Comparison of ENCODE assay signal across 20 cellular contexts in the genomic region with DNA sequence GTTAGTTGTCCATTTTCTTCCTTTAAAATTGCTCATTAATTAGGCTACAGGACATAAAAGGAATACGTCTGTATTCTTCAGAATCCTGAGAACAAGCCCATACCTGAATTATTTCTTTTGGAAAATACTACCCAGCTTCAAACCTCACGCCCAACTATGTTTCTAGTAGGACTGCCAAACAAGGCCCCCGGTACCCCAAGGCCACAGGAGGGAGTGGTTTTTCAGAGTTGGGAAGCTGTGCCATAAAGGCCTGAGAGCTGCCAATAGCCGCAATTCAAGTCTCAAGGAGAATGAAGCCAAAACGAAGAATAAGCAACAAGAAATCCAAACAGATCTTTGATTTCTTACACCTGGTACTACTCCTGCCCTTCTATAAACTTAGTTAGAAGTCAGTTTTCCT. TPM values are rescaled to one million over a fixed set of nuclear protein-coding genes. Genes with fewer than 3 reads are reported as not detected.
A peak's percentile ranks its signal among the peaks of the same experiment; 100 is the strongest.
DNase-seq lines count a peak whose midpoint lies in the region; ATAC-seq and TF ChIP-seq lines count a peak whose summit lies in the region.
"Had no signal": no experiment of that assay in that cellular context is flagged by ENCODE, and none has a peak within 500 bp of the region (broad histone marks: within the 10 kb centered on the region; RNA-seq: fewer than 3 reads in every experiment).

No MANE protein-coding gene starts in this region.

- POLR2A ChIA-PET in HEK293 (lab: Yijun Ruan, JAX), result interaction anchor here (0.5 kb wide), 1 partner anchor 472 kb away, joined by 3 read pairs; the partner anchor contains the start of gene NCBP3

- CTCF ChIA-PET in HEK293 (lab: Yijun Ruan, JAX), result interaction anchor here (0.9 to 2.6 kb wide), 3 partner anchors 12 to 102 kb away, joined by 3 to 11 read pairs (median 5); no protein-coding TSS in a partner anchor

- TF ChIP-seq CTCF in HEK293 (tag by site-specific recombination; IDR thresholded peaks at IDR 0.05) (no peak), brain (conservative IDR thresholded peaks at IDR 0.05) (no peak)

- peaks cover 32% of the 10 kb centered on the region for H3K4me1 ChIP-seq in HEK293 (ENCODE audit: control insufficient read depth, insufficient read depth, low read length)

- peaks cover 53% of the 10 kb centered on the region for H3K4me1 Mint-ChIP-seq in brain

- H3K4me3 Mint-ChIP-seq in brain, result peak overlapping the region in 1 of 5 experiments; percentile 54
- H3K4me3 Mint-ChIP-seq: activated naive CD8-positive, alpha-beta T cell; naive thymus-derived CD4-positive, alpha-beta T cell; T-helper 1 cell treated with Interleukin-12 subunit alpha and Interleukin-12 subunit beta and Interleukin-4 antibody, amounts not matched to agents 30 μg/mL and 1 μg/mL, for 36 hours had no signal

- intact Hi-C loops in left colon (cut with DNase I, micrococcal nuclease), result no loop called here

- H3K9me3 ChIP-seq in HEK293 (ENCODE audit: control insufficient read depth, insufficient read depth, low read depth, low read length), result no peaks in the 10 kb centered on the region
- H3K9me3 ChIP-seq: tibial nerve had no signal

- no peak overlapping the region for H3K4me3 ChIP-seq in HEK293 (ENCODE audit: low read depth, low read length)
- H3K4me3 ChIP-seq: tibial nerve had no signal

- ATAC-seq in left colon, result peak; percentile 45
- no peak for ATAC-seq in SK-N-SH treated with all-trans-retinoic acid at 6 μM for 48 hours
- no peak for ATAC-seq in HG02759 (IDR thresholded peaks at IDR 0.05; ENCODE audit: unreplicated experiment)
- ATAC-seq: naive thymus-derived CD4-positive, alpha-beta T cell; right cardiac atrium had no signal

- H3K36me3 ChIP-seq in HEK293 (ENCODE audit: control insufficient read depth in 2 of 2, insufficient read depth in 1 of 2, low read length in 2 of 2), result no peaks in the 10 kb centered on the region
- H3K36me3 ChIP-seq: tibial nerve had no signal

- H3K36me3 Mint-ChIP-seq in brain, result peaks cover 9% of the 10 kb centered on the region
- H3K36me3 Mint-ChIP-seq: activated naive CD8-positive, alpha-beta T cell had no signal

- peaks cover 0 to 2% (median 0%) of the 10 kb centered on the region in 5 experiments for H3K9me3 Mint-ChIP-seq in brain
- H3K9me3 Mint-ChIP-seq: naive thymus-derived CD4-positive, alpha-beta T cell; T-helper 1 cell treated with Interleukin-12 subunit alpha and Interleukin-12 subunit beta and Interleukin-4 antibody, amounts not matched to agents 30 μg/mL and 1 μg/mL, for 36 hours had no signal

- peak in 1 of 2 donors; percentile 20 for DNase-seq in left colon
- DNase-seq in substantia nigra (lab: John Stamatoyannopoulos, UW), result no peak
- no peak for DNase-seq in SHP77 treated with DMSO at 0.1 percent for 48 hours (lab: John Stamatoyannopoulos, UW)
- DNase-seq: activated CD4-positive, alpha-beta T cell treated with anti-CD3 and anti-CD28 coated beads for 1 hour; activated CD8-positive, alpha-beta memory T cell treated with anti-CD3 and anti-CD28 coated beads, Interleukin-2, amount 50 U/mL, for 48 hours; DMS53; erythroblast; hypothalamus; MV-4-11; naive thymus-derived CD4-positive, alpha-beta T cell; NCI-H774; stimulated activated CD4-positive, alpha-beta T cell treated with anti-CD3 and anti-CD28 coated beads, Interleukin-1b, Interleukin-23, amount 100 ng/mL, for 48 hours had no signal

- H3K27ac Mint-ChIP-seq in brain, result peak overlapping the region in 3 of 5 experiments; percentile 63 to 88 (median 63)
- H3K27ac Mint-ChIP-seq: activated naive CD8-positive, alpha-beta T cell; T-helper 1 cell treated with Interleukin-12 subunit alpha and Interleukin-12 subunit beta and Interleukin-4 antibody, amounts not matched to agents 30 μg/mL and 1 μg/mL, for 36 hours had no signal

- H3K27me3 Mint-ChIP-seq in brain, result no peaks in the 10 kb centered on the region
- H3K27me3 Mint-ChIP-seq: activated naive CD8-positive, alpha-beta T cell; naive thymus-derived CD4-positive, alpha-beta T cell had no signal

- no peak overlapping the region for H3K27ac ChIP-seq in HEK293 (ENCODE audit: extremely low read depth, low read depth, low read length)
- H3K27ac ChIP-seq in substantia nigra (ENCODE audit: low read depth, low read length, poor library complexity, severe bottlenecking), result peak overlapping the region; percentile 41
- H3K27ac ChIP-seq: tibial nerve had no signal

TF ChIP-seq in HEK293, 187 proteins besides CTCF, POLR2A, EP300 and RAD21:
- TF ChIP-seq ZNF664 (tag by site-specific recombination; IDR thresholded peaks at IDR 0.05) (no peak), ZNF449 (tag by site-specific recombination; IDR thresholded peaks at IDR 0.05) (peak; percentile 64; the same call in 1 of the 2 replicates), OVOL3 (tag by site-specific recombination; IDR thresholded peaks at IDR 0.05) (no peak), KLF8 (tag by site-specific recombination; IDR thresholded peaks at IDR 0.05) (no peak), ZNF510 (tag by site-specific recombination; IDR thresholded peaks at IDR 0.05; ENCODE audit: insufficient replicate concordance) (no peak)
- TF ChIP-seq, protein P1, sequence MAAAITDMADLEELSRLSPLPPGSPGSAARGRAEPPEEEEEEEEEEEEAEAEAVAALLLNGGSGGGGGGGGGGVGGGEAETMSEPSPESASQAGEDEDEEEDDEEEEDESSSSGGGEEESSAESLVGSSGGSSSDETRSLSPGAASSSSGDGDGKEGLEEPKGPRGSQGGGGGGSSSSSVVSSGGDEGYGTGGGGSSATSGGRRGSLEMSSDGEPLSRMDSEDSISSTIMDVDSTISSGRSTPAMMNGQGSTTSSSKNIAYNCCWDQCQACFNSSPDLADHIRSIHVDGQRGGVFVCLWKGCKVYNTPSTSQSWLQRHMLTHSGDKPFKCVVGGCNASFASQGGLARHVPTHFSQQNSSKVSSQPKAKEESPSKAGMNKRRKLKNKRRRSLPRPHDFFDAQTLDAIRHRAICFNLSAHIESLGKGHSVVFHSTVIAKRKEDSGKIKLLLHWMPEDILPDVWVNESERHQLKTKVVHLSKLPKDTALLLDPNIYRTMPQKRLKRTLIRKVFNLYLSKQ (tag by site-specific recombination; IDR thresholded peaks at IDR 0.05; ENCODE audit: borderline replicate concordance), result no peak

TF ChIP-seq in SK-N-SH treated with all-trans-retinoic acid at 6 μM for 48 hours, 23 proteins besides CTCF, POLR2A, EP300 and RAD21:
- TF ChIP-seq ZNF70 (CRISPR knock-in tag; IDR thresholded peaks at IDR 0.05) (no peak), PPARA (CRISPR knock-in tag; IDR thresholded peaks at IDR 0.05; ENCODE audit: borderline replicate concordance) (no peak), SNAI2 (CRISPR knock-in tag; IDR thresholded peaks at IDR 0.05) (no peak), TSHZ2 (CRISPR knock-in tag; IDR thresholded peaks at IDR 0.05) (no peak)
TF ChIP-seq in SK-N-SH treated with all-trans-retinoic acid at 6 μM for 48 hours: peak in this region for 0.

RNA-seq across cellular contexts. Expression of gene UBE2G1, which starts 48.3 kb away (rescaled TPM):
- 45.3 TPM for polyA plus RNA-seq in brain (ENCODE audit: insufficient read depth, low read depth, low replicate concordance)
- 10 to 100 TPM; 59.5 to 71.5 TPM for total RNA-seq in left colon

RNA-seq across cellular contexts. Expression of gene ANKFY1, which starts 54.4 kb away (rescaled TPM):
- 26.5 TPM for polyA plus RNA-seq in brain (ENCODE audit: insufficient read depth, low read depth, low replicate concordance)
- 10 to 100 TPM; 46.4 to 59.6 TPM for total RNA-seq in left colon
